ENCODE assay signal across 17 cellular contexts in genomic region chr14:68612049-68612448, GRCh38.
DNase-seq lines count a peak whose midpoint lies in the region; ATAC-seq and TF ChIP-seq lines count a peak whose summit lies in the region.
"Had no signal": no experiment of that assay in that cellular context is flagged by ENCODE, and none has a peak within 500 bp of the region (broad histone marks: within the 10 kb centered on the region; RNA-seq: fewer than 3 reads in every experiment).

No MANE protein-coding gene starts in this region.

- TF ChIP-seq CTCF in cardiac muscle cell (IDR thresholded peaks at IDR 0.05; ENCODE audit: low read depth, low read length): no peak
- TF ChIP-seq CTCF in nephron (IDR thresholded peaks at IDR 0.05; ENCODE audit: unreplicated experiment in 3 of 3): no peak
- TF ChIP-seq CTCF in suprapubic skin (IDR thresholded peaks at IDR 0.05): no peak

- H3K36me3 ChIP-seq in SJCRH30 (no peaks in the 10 kb centered on the region), cardiac muscle cell (no peaks in the 10 kb centered on the region), suprapubic skin (no peaks in the 10 kb centered on the region)
- H3K36me3 ChIP-seq: BE2C had no signal

- H3K4me1 Mint-ChIP-seq in nephron: no peaks in the 10 kb centered on the region
- H3K4me1 Mint-ChIP-seq in stimulated activated effector memory CD8-positive, alpha-beta T cell treated with anti-CD3 and anti-CD28 coated beads, Interleukin-12 subunit alpha, Interleukin-12 subunit beta, amount 100 ng/mL, for 72 hours: peaks cover 7% of the 10 kb centered on the region

- H3K9me3 ChIP-seq in SJCRH30 (replicated peaks) (peaks cover 22% of the 10 kb centered on the region), cardiac muscle cell (ENCODE audit: low read depth) (peaks cover 3% of the 10 kb centered on the region), suprapubic skin (peaks cover 14% of the 10 kb centered on the region)
- H3K9me3 ChIP-seq: BE2C had no signal

- 64% methylated on average over 5 of the region's 5 CpGs for WGBS in suprapubic skin

- no peak overlapping the region for H3K27ac Mint-ChIP-seq in nephron
- no peak overlapping the region for H3K27ac Mint-ChIP-seq in stimulated activated effector memory CD8-positive, alpha-beta T cell treated with anti-CD3 and anti-CD28 coated beads, Interleukin-12 subunit alpha, Interleukin-12 subunit beta, amount 100 ng/mL, for 72 hours
- H3K27ac Mint-ChIP-seq: activated naive CD8-positive, alpha-beta T cell treated with anti-CD3 and anti-CD28 coated beads, Interleukin-2, amount 10 ng/mL, durations not matched to agents 7 days and 5 days; immature natural killer cell had no signal

- DNase-seq in SJCRH30 (peak; percentile 80 to 89), cardiac muscle cell (ENCODE audit: low read depth in 1 of 2, low spot score in 1 of 2) (peak; percentile 40 to 48), suprapubic skin (ENCODE audit: low spot score in 2 of 2) (peak in 1 of 2 donors; percentile 51), 8988T (no peak), GM19238 (ENCODE audit: insufficient read length, low spot score) (no peak)
- DNase-seq in stimulated activated effector memory CD8-positive, alpha-beta T cell treated with anti-CD3 and anti-CD28 coated beads, Interleukin-12 subunit alpha, Interleukin-12 subunit beta, amount 100 ng/mL, for 72 hours (ENCODE audit: low spot score in 2 of 2): no peak
- DNase-seq: activated naive CD8-positive, alpha-beta T cell treated with anti-CD3 and anti-CD28 coated beads, Interleukin-2, amount 10 ng/mL, durations not matched to agents 7 days and 5 days; BE2C; DMS79 treated with DMSO at 0.1 percent for 48 hours; immature natural killer cell; naive thymus-derived CD8-positive, alpha-beta T cell; NCI-H1417 treated with DMSO at 0.1 percent for 48 hours; NCI-H510A treated with DMSO at 0.1 percent for 48 hours; stimulated activated CD4-positive, alpha-beta T cell treated with anti-CD3 and anti-CD28 coated beads, Interleukin-15, amount 100 ng/mL, for 24 hours; T-helper 1 cell had no signal

- ATAC-seq in GM19023 (IDR thresholded peaks at IDR 0.05; ENCODE audit: unreplicated experiment): no peak
- no peak for ATAC-seq in stimulated activated effector memory CD8-positive, alpha-beta T cell treated with anti-CD3 and anti-CD28 coated beads, Interleukin-12 subunit alpha, Interleukin-12 subunit beta, amount 100 ng/mL, for 72 hours
- ATAC-seq: naive thymus-derived CD8-positive, alpha-beta T cell had no signal

- H3K27me3 ChIP-seq in SJCRH30 (no peaks in the 10 kb centered on the region), cardiac muscle cell (no peaks in the 10 kb centered on the region), suprapubic skin (no peaks in the 10 kb centered on the region)
- H3K27me3 ChIP-seq: BE2C had no signal

- no peak for TF ChIP-seq EP300 in suprapubic skin (IDR thresholded peaks at IDR 0.05)

- no peak for TF ChIP-seq POLR2A in suprapubic skin (IDR thresholded peaks at IDR 0.05)

- peaks cover 31% of the 10 kb centered on the region for H3K36me3 Mint-ChIP-seq in nephron (ENCODE audit: low read depth)
- H3K36me3 Mint-ChIP-seq in stimulated activated effector memory CD8-positive, alpha-beta T cell treated with anti-CD3 and anti-CD28 coated beads, Interleukin-12 subunit alpha, Interleukin-12 subunit beta, amount 100 ng/mL, for 72 hours: no peaks in the 10 kb centered on the region

- peak overlapping the region; percentile 77 for H3K27ac ChIP-seq in SJCRH30
- H3K27ac ChIP-seq in cardiac muscle cell: peak overlapping the region; percentile 78
- peak overlapping the region; percentile 47 for H3K27ac ChIP-seq in suprapubic skin

- no peaks in the 10 kb centered on the region for H3K27me3 Mint-ChIP-seq in nephron (ENCODE audit: low read depth)
- H3K27me3 Mint-ChIP-seq: activated naive CD8-positive, alpha-beta T cell treated with anti-CD3 and anti-CD28 coated beads, Interleukin-2, amount 10 ng/mL, durations not matched to agents 7 days and 5 days; naive thymus-derived CD8-positive, alpha-beta T cell had no signal

- peaks cover 44% of the 10 kb centered on the region for H3K4me1 ChIP-seq in SJCRH30
- H3K4me1 ChIP-seq in cardiac muscle cell (ENCODE audit: low read depth): peaks cover 26% of the 10 kb centered on the region
- H3K4me1 ChIP-seq in suprapubic skin: peaks cover 40% of the 10 kb centered on the region
- H3K4me1 ChIP-seq: BE2C had no signal

- peak overlapping the region in 2 of 3 experiments; percentile 0 to 3 for H3K4me3 Mint-ChIP-seq in nephron
- H3K4me3 Mint-ChIP-seq in stimulated activated effector memory CD8-positive, alpha-beta T cell treated with anti-CD3 and anti-CD28 coated beads, Interleukin-12 subunit alpha, Interleukin-12 subunit beta, amount 100 ng/mL, for 72 hours: no peak overlapping the region
- H3K4me3 Mint-ChIP-seq: activated naive CD8-positive, alpha-beta T cell treated with anti-CD3 and anti-CD28 coated beads, Interleukin-2, amount 10 ng/mL, durations not matched to agents 7 days and 5 days; immature natural killer cell had no signal

- no peak overlapping the region for H3K4me3 ChIP-seq in SJCRH30
- no peak overlapping the region for H3K4me3 ChIP-seq in cardiac muscle cell
- no peak overlapping the region for H3K4me3 ChIP-seq in suprapubic skin

- H3K9me3 Mint-ChIP-seq in nephron: peaks cover 32% of the 10 kb centered on the region
- H3K9me3 Mint-ChIP-seq in stimulated activated effector memory CD8-positive, alpha-beta T cell treated with anti-CD3 and anti-CD28 coated beads, Interleukin-12 subunit alpha, Interleukin-12 subunit beta, amount 100 ng/mL, for 72 hours: peaks cover 20% of the 10 kb centered on the region

Comparison
In these comparisons a context has a peak if more than half of its experiments do, and no peak if none do; other contexts are left out.
1. DNase-seq: peak in SJCRH30 (2 of 2) and cardiac muscle cell (2 of 2); none in 8988T (single experiment), GM19238 (single experiment) and stimulated activated effector memory CD8-positive, alpha-beta T cell treated with anti-CD3 and anti-CD28 coated beads, Interleukin-12 subunit alpha, Interleukin-12 subunit beta, amount 100 ng/mL, for 72 hours (0 of 2).
2. Peak in every context shown above with its lines, with median percentiles within 50 percentile points of each other: H3K27ac ChIP-seq.